2 cellular contexts compared by ENCODE assay signal in the genomic region with DNA sequence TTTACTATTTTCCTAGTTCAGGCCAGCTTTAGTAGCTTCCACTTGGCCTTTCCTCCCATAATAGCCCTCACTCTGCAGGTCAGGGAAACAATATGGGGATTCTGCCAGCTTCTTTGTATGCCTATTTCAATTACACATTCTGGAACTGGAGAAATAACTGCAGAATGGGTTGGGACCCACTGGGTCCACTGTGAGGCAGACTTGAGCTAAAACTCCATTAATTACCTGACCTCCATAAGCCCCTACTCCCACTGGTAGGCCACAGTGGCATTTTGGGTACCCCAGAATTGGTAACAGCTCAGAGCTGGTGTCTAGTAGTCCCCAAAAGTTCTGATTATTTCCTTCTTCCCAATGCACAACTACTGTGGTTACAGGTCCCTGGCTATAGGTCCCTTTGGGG.
TF ChIP-seq lines count a peak whose summit lies in the region.

No MANE protein-coding gene starts in this region.

TF ChIP-seq in K562, 482 proteins besides CTCF, POLR2A, EP300 and RAD21:
- TF ChIP-seq E2F4 (CRISPR knock-in tag; IDR thresholded peaks at IDR 0.05; ENCODE audit: low read depth) (no peak), ZSCAN29 (IDR thresholded peaks at IDR 0.05) (no peak), SOX6 (IDR thresholded peaks at IDR 0.05) (no peak)
- TF ChIP-seq, protein P1, sequence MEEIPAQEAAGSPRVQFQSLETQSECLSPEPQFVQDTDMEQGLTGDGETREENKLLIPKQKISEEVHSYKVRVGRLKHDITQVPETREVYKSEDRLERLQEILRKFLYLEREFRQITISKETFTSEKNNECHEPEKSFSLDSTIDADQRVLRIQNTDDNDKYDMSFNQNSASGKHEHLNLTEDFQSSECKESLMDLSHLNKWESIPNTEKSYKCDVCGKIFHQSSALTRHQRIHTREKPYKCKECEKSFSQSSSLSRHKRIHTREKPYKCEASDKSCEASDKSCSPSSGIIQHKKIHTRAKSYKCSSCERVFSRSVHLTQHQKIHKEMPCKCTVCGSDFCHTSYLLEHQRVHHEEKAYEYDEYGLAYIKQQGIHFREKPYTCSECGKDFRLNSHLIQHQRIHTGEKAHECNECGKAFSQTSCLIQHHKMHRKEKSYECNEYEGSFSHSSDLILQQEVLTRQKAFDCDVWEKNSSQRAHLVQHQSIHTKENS (CRISPR knock-in tag; IDR thresholded peaks at IDR 0.05): no peak

TF ChIP-seq in liver, 16 proteins besides CTCF, POLR2A, EP300 and RAD21:
- TF ChIP-seq HNF4G (IDR thresholded peaks at IDR 0.05) (no peak), HNF4A (conservative IDR thresholded peaks at IDR 0.05) (no peak), RXRA (IDR thresholded peaks at IDR 0.05) (no peak)
